14 cellular contexts compared by ENCODE assay signal in genomic region chr22:20249797-20250354, GRCh38. TPM values are rescaled to one million over a fixed set of nuclear protein-coding genes. Genes with fewer than 3 reads are reported as not detected.
A peak's percentile ranks its signal among the peaks of the same experiment; 100 is the strongest.
DNase-seq lines count a peak whose midpoint lies in the region; ATAC-seq and TF ChIP-seq lines count a peak whose summit lies in the region.
"Had no signal": no experiment of that assay in that cellular context is flagged by ENCODE, and none has a peak within 500 bp of the region (broad histone marks: within the 10 kb centered on the region; RNA-seq: fewer than 3 reads in every experiment).

No MANE protein-coding gene starts in this region.

- peaks cover 34% of the 10 kb centered on the region for H3K4me1 Mint-ChIP-seq in neural progenitor cell
- peaks cover 11 to 18% of the 10 kb centered on the region in 2 donors for H3K4me1 Mint-ChIP-seq in effector memory CD8-positive, alpha-beta T cell (ENCODE audit: low read depth in 2 of 2)

- H3K9ac ChIP-seq in neural progenitor cell = no peak overlapping the region

- H3K27ac ChIP-seq in cingulate gyrus (ENCODE audit: low read depth, low read length) (peak overlapping the region; percentile 80), neural progenitor cell (peak overlapping the region; percentile 53), osteoblast (ENCODE audit: low read depth, low read length) (no peak overlapping the region), Peyer's patch (no peak overlapping the region)
- H3K27ac ChIP-seq: coronary artery, suprapubic skin had no signal

- no peaks in the 10 kb centered on the region for H3K9me3 Mint-ChIP-seq in neural progenitor cell
- H3K9me3 Mint-ChIP-seq in effector memory CD8-positive, alpha-beta T cell = no peaks in the 10 kb centered on the region
- H3K9me3 Mint-ChIP-seq: activated T-cell treated with anti-CD3 and anti-CD28 coated beads, Interleukin-2, amount 50 U/mL, for 4 hours; naive B cell had no signal

- H3K4me3 ChIP-seq in neural progenitor cell = no peak overlapping the region
- H3K4me3 ChIP-seq in osteoblast (ENCODE audit: insufficient read depth, low read length) = no peak overlapping the region
- no peak overlapping the region for H3K4me3 ChIP-seq in Peyer's patch
- H3K4me3 ChIP-seq: coronary artery, suprapubic skin had no signal

- peaks cover 13% of the 10 kb centered on the region for H3F3A ChIP-seq in neural progenitor cell (ENCODE audit: low read depth)

- TF ChIP-seq POLR2A in Peyer's patch (IDR thresholded peaks at IDR 0.05) = no peak

- peaks cover 21% of the 10 kb centered on the region for H3K4me1 ChIP-seq in neural progenitor cell
- H3K4me1 ChIP-seq in osteoblast (ENCODE audit: insufficient read depth, low read length) = peaks cover 9% of the 10 kb centered on the region
- peaks cover 0 to 19% (median 11%) of the 10 kb centered on the region in 4 donors for H3K4me1 ChIP-seq in Peyer's patch

- H3K27ac Mint-ChIP-seq in neural progenitor cell = no peak overlapping the region
- no peak overlapping the region for H3K27ac Mint-ChIP-seq in effector memory CD8-positive, alpha-beta T cell

- H3K36me3 Mint-ChIP-seq in neural progenitor cell = no peaks in the 10 kb centered on the region
- H3K36me3 Mint-ChIP-seq in effector memory CD8-positive, alpha-beta T cell (ENCODE audit: insufficient read depth) = peaks cover 4% of the 10 kb centered on the region
- H3K36me3 Mint-ChIP-seq: naive B cell had no signal

- H3K36me3 ChIP-seq in neural progenitor cell (no peaks in the 10 kb centered on the region), osteoblast (ENCODE audit: insufficient read depth, low read length) (no peaks in the 10 kb centered on the region), Peyer's patch (no peaks in the 10 kb centered on the region)
- H3K36me3 ChIP-seq: suprapubic skin had no signal

- peaks cover 7% of the 10 kb centered on the region for H3K27me3 Mint-ChIP-seq in neural progenitor cell (ENCODE audit: insufficient read depth, low read depth)
- H3K27me3 Mint-ChIP-seq in effector memory CD8-positive, alpha-beta T cell = no peaks in the 10 kb centered on the region

- DNase-seq in COR-L47 (lab: John Stamatoyannopoulos, UW) (peak; percentile 89), NCI-H2196 treated with DMSO at 0.1 percent for 48 hours (lab: John Stamatoyannopoulos, UW; ENCODE audit: unreplicated experiment) (peak; percentile 19), neural progenitor cell (ENCODE audit: low spot score) (no peak), osteoblast (ENCODE audit: insufficient read length, low spot score, missing footprints) (no peak), Peyer's patch (no peak), OCI-M1 (lab: John Stamatoyannopoulos, UW) (no peak)
- no peak for DNase-seq in effector memory CD8-positive, alpha-beta T cell
- DNase-seq: activated T-cell treated with anti-CD3 and anti-CD28 coated beads, Interleukin-2, amount 50 U/mL, for 4 hours; KBM-7; naive B cell; stimulated activated CD4-positive, alpha-beta T cell treated with anti-CD3 and anti-CD28 coated beads, Interleukin-4, amount 100 ng/mL, for 24 hours had no signal

- no peak for ATAC-seq in effector memory CD8-positive, alpha-beta T cell (replicated peaks)
- ATAC-seq: activated T-cell treated with anti-CD3 and anti-CD28 coated beads, Interleukin-2, amount 50 U/mL, for 4 hours had no signal

- peaks cover 17% of the 10 kb centered on the region for H4K20me1 ChIP-seq in neural progenitor cell (ENCODE audit: low read depth)
- H4K20me1 ChIP-seq in osteoblast (ENCODE audit: insufficient read depth, low read length) = no peaks in the 10 kb centered on the region

- H3K4me2 ChIP-seq in neural progenitor cell (no peak overlapping the region), osteoblast (ENCODE audit: insufficient read depth, low read length) (no peak overlapping the region)

- H3K4me3 Mint-ChIP-seq in neural progenitor cell = no peak overlapping the region
- no peak overlapping the region for H3K4me3 Mint-ChIP-seq in effector memory CD8-positive, alpha-beta T cell
- H3K4me3 Mint-ChIP-seq: activated T-cell treated with anti-CD3 and anti-CD28 coated beads, Interleukin-2, amount 50 U/mL, for 4 hours; naive B cell had no signal

- H2AFZ ChIP-seq in neural progenitor cell (replicated peaks) = no peak overlapping the region
- no peak overlapping the region for H2AFZ ChIP-seq in osteoblast (ENCODE audit: low read length)

- H3K79me2 ChIP-seq in neural progenitor cell (ENCODE audit: low read depth) = peaks cover 5% of the 10 kb centered on the region
- no peaks in the 10 kb centered on the region for H3K79me2 ChIP-seq in osteoblast (ENCODE audit: insufficient read depth, low read length)

- H3K9me3 ChIP-seq in neural progenitor cell (ENCODE audit: low read depth) (no peaks in the 10 kb centered on the region), osteoblast (ENCODE audit: low read depth, low read length) (no peaks in the 10 kb centered on the region), Peyer's patch (no peaks in the 10 kb centered on the region)
- H3K9me3 ChIP-seq: suprapubic skin had no signal

- H3K27me3 ChIP-seq in neural progenitor cell = no peaks in the 10 kb centered on the region
- H3K27me3 ChIP-seq in osteoblast (ENCODE audit: insufficient read depth, low read length) = peaks cover 3% of the 10 kb centered on the region
- no peaks in the 10 kb centered on the region for H3K27me3 ChIP-seq in Peyer's patch
- H3K27me3 ChIP-seq: suprapubic skin had no signal

- no peak for TF ChIP-seq CTCF in neural progenitor cell (IDR thresholded peaks at IDR 0.05)
- no peak for TF ChIP-seq CTCF in osteoblast (IDR thresholded peaks at IDR 0.05; ENCODE audit: extremely low read depth, low read depth, low read length)
- TF ChIP-seq CTCF in Peyer's patch (IDR thresholded peaks at IDR 0.05) = no peak

RNA-seq across cellular contexts. Expression of gene RTN4R, which starts 18.2 kb away (rescaled TPM):
- total RNA-seq in neural progenitor cell (ENCODE audit: low replicate concordance) = 6.3 and 20.9 TPM in 2 replicates
- under 0.01 and 0.29 TPM in 2 replicates for total RNA-seq in osteoblast
- 1 to 10 TPM; 5.2 to 9.1 (median 5.7) TPM for total RNA-seq in Peyer's patch

Comparison
In these comparisons a context has a peak if more than half of its experiments do, and no peak if none do; other contexts are left out.
1. DNase-seq: peak in COR-L47 (single experiment) and NCI-H2196 treated with DMSO at 0.1 percent for 48 hours (single experiment); none in neural progenitor cell (single experiment), osteoblast (single experiment), Peyer's patch (0 of 3), OCI-M1 (single experiment) and effector memory CD8-positive, alpha-beta T cell (0 of 3).
2. H3K27ac ChIP-seq: peak in cingulate gyrus (single experiment) and neural progenitor cell (single experiment); none in osteoblast (single experiment) and Peyer's patch (0 of 4).